Comparison of ENCODE assay signal across 26 cellular contexts in the genomic region with DNA sequence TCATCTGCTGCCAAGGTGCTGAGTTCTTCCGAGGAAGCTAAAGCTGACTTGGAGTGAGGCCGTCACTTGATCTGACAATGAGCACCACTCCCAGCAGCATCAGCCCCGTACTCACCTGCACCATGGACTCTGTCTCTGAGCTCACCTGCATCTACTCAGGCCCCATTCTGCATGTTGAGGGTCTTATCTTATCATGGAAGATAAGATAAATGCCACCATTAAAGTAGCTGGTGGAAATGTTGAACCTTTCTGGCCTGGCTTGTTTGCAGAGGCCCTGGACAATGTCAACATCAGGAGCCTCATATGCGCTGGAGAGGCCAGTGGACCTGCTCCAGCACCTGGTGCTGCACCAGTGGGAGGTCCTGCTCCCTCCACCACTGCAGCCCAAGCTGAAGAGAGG.
"Had no signal": no experiment of that assay in that cellular context is flagged by ENCODE, and none has a peak within 500 bp of the region (broad histone marks: within the 10 kb centered on the region; RNA-seq: fewer than 3 reads in every experiment).

No MANE protein-coding gene starts in this region.

- ATAC-seq: heart left ventricle; left lung; lower lobe of right lung; natural killer cell treated with Interleukin-12 subunit alpha and Interleukin-12 subunit beta and Interleukin-15 and Interleukin-18, amount 100 ng/mL, for 72 hours; psoas muscle; sciatic nerve had no signal

- H3K36me3 Mint-ChIP-seq: memory B cell, neural progenitor cell had no signal

- H3K9me3 Mint-ChIP-seq: memory B cell had no signal

- H3K27me3 ChIP-seq: colonic mucosa, left lung, neural progenitor cell, spleen, stomach, upper lobe of left lung had no signal

- H3K4me1 Mint-ChIP-seq: immature natural killer cell, memory B cell, neural progenitor cell had no signal

- H3K4me3 ChIP-seq: colonic mucosa, heart left ventricle, left lung, lower lobe of right lung, neural progenitor cell, psoas muscle, spleen, stomach, upper lobe of left lung had no signal

- H3K4me1 ChIP-seq: colonic mucosa, heart left ventricle, left lung, lower lobe of right lung, neural progenitor cell, parathyroid adenoma, psoas muscle, spleen, stomach, upper lobe of left lung had no signal

- DNase-seq: caudate nucleus; colonic mucosa; dermis blood vessel endothelial cell; erythroblast; heart left ventricle; hypothalamus; immature natural killer cell; left lung; lower lobe of right lung; midbrain; occipital lobe; psoas muscle; retina; spleen; stimulated activated CD4-positive, alpha-beta T cell treated with anti-CD3 and anti-CD28 coated beads, Interleukin-15, amount 100 ng/mL, for 24 hours; stimulated activated CD4-positive, alpha-beta T cell treated with anti-CD3 and anti-CD28 coated beads, Interleukin-1b, Interleukin-23, amount 100 ng/mL, for 48 hours; stimulated activated CD4-positive, alpha-beta T cell treated with anti-CD3 and anti-CD28 coated beads, Interleukin-4, amount 100 ng/mL, for 4 hours; stimulated activated naive CD4-positive, alpha-beta T cell; stomach; substantia nigra; upper lobe of left lung had no signal

- H3K27ac ChIP-seq: colonic mucosa, heart left ventricle, left lung, lower lobe of right lung, neural progenitor cell, parathyroid adenoma, psoas muscle, spleen, stomach, upper lobe of left lung had no signal

- H3K9me3 ChIP-seq: colonic mucosa, left lung, lower lobe of right lung, psoas muscle, stomach, upper lobe of left lung had no signal

- H3K27ac Mint-ChIP-seq: immature natural killer cell; memory B cell; natural killer cell treated with Interleukin-12 subunit alpha and Interleukin-12 subunit beta and Interleukin-15 and Interleukin-18, amount 100 ng/mL, for 72 hours; neural progenitor cell had no signal

- H3K4me3 Mint-ChIP-seq: immature natural killer cell; memory B cell; natural killer cell treated with Interleukin-12 subunit alpha and Interleukin-12 subunit beta and Interleukin-15 and Interleukin-18, amount 100 ng/mL, for 72 hours; neural progenitor cell had no signal

- H3K36me3 ChIP-seq: colonic mucosa, heart left ventricle, left lung, lower lobe of right lung, neural progenitor cell, spleen, stomach, upper lobe of left lung had no signal
